ENCODE assay signal across 1 cellular context in the genomic region with DNA sequence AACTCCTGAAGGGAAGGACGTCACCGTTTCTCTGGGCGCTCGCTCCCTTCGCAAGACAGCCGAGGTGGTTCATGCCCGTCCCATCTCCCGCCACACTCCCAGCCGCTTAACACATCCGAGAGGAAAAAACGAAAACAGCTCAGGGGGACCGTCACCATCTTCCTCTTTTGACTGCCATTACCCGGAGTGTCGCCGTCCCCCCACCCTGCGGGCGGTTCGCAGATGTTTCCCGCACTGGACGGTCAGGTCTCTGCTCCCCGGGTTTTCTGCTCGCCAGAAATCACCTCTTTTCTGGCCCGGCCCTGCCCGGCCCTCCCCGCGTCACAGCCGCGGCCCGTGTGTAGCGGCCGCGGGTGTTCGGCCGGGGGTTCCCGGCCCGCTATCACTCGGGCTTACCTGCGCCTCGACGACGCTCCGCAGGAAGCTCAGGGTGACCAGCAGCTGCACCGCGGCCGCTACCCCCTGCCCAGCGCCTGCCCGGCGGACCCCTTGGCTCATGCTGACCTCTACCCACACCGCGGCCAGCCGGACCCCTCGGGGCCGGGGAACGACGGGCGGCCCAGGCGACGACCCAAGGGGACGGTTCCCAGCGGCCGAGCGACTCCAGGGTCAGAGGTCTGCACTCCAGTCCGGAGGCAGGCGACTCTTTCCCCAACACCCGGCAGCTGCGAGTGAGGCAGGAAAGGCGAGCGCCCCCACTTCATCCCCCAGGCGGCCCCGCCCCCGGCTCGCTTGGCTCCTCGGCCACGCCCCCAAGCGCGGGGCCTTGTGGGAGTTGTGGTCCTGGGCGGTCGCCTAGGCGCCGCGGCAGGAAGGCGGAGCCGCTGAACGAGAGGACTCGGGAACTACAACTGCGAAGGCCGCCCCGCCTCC.
A peak's percentile ranks its signal among the peaks of the same experiment; 100 is the strongest.
TF ChIP-seq lines count a peak whose summit lies in the region.

A gene with protein sequence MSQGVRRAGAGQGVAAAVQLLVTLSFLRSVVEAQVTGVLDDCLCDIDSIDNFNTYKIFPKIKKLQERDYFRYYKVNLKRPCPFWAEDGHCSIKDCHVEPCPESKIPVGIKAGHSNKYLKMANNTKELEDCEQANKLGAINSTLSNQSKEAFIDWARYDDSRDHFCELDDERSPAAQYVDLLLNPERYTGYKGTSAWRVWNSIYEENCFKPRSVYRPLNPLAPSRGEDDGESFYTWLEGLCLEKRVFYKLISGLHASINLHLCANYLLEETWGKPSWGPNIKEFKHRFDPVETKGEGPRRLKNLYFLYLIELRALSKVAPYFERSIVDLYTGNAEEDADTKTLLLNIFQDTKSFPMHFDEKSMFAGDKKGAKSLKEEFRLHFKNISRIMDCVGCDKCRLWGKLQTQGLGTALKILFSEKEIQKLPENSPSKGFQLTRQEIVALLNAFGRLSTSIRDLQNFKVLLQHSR (minus strand): TSS at position 673 of the 873 bp plus-strand sequence. CDS start 175 bp downstream, at position 498.

TF ChIP-seq in K562, 482 proteins besides CTCF, POLR2A, EP300 and RAD21 (continued from another document and continues in another):
- TF ChIP-seq NUFIP1 (IDR thresholded peaks at IDR 0.05; ENCODE audit: partially characterized antibody) (no peak), BCL6 (CRISPR knock-in tag; IDR thresholded peaks at IDR 0.05) (no peak), CCAR2 (IDR thresholded peaks at IDR 0.05; ENCODE audit: low read depth, low read length) (no peak), FOXM1 (IDR thresholded peaks at IDR 0.05; ENCODE audit: low read depth) (no peak), FOXM1 (CRISPR knock-in tag; IDR thresholded peaks at IDR 0.05; ENCODE audit: low read depth) (no peak), RFX5 (IDR thresholded peaks at IDR 0.05; ENCODE audit: low read depth, low read length) (no peak), ZNF408 (CRISPR knock-in tag; IDR thresholded peaks at IDR 0.05; ENCODE audit: low read depth) (no peak), CCNT2 (IDR thresholded peaks at IDR 0.05; ENCODE audit: borderline replicate concordance, extremely low read depth, insufficient read length, low read depth, low read length) (peak; percentile 72), ZNF41 (CRISPR knock-in tag; conservative IDR thresholded peaks at IDR 0.05) (no peak; the same call in 1 of the 2 replicates), STAT5B (CRISPR knock-in tag; IDR thresholded peaks at IDR 0.05) (no peak), RFX1 (IDR thresholded peaks at IDR 0.05) (peak; percentile 76), MAFG (tag; conservative IDR thresholded peaks at IDR 0.05) (no peak), POU5F1 (IDR thresholded peaks at IDR 0.05; ENCODE audit: borderline replicate concordance, low read depth, low read length, partially characterized antibody) (no peak), SP1 (CRISPR knock-in tag; IDR thresholded peaks at IDR 0.05) (peak; percentile 99), MAZ (CRISPR knock-in tag; conservative IDR thresholded peaks at IDR 0.05 in 1 of 2, IDR thresholded peaks at IDR 0.05 in 1 of 2) (peak; percentile 96 to 97), CREB1 (IDR thresholded peaks at IDR 0.05) (peak; percentile 70), CREB1 (CRISPR knock-in tag; IDR thresholded peaks at IDR 0.05) (peak; percentile 51; the same call in 1 of the 2 replicates), ERF (CRISPR knock-in tag; IDR thresholded peaks at IDR 0.05) (peak; percentile 84), POLR2H (tag; IDR thresholded peaks at IDR 0.05; ENCODE audit: low read depth) (peak; percentile 96), ZNF124 (CRISPR knock-in tag; IDR thresholded peaks at IDR 0.05) (no peak), ZNF263 (CRISPR knock-in tag; IDR thresholded peaks at IDR 0.05; ENCODE audit: borderline replicate concordance) (no peak), GTF2A2 (tag; IDR thresholded peaks at IDR 0.05) (peak; percentile 57; the same call in 1 of the 2 replicates), POLR3A (IDR thresholded peaks at IDR 0.05; ENCODE audit: borderline replicate concordance, extremely low read depth, insufficient read depth, insufficient read length) (no peak), OTX1 (CRISPR knock-in tag; IDR thresholded peaks at IDR 0.05) (peak; percentile 49; the same call in 1 of the 2 replicates), STAT5A (IDR thresholded peaks at IDR 0.05; ENCODE audit: borderline replicate concordance, low read length) (no peak), PHF21A (IDR thresholded peaks at IDR 0.05; ENCODE audit: borderline replicate concordance, low read depth) (0 out of 2 replicates have a peak, but pooled peaks have one; percentile 44), NFIC (IDR thresholded peaks at IDR 0.05) (peak; percentile 68), RAD51 (IDR thresholded peaks at IDR 0.05; ENCODE audit: borderline replicate concordance, low read depth) (no peak), JUN (IDR thresholded peaks at IDR 0.05; ENCODE audit: borderline replicate concordance, low read depth, low read length) (no peak), JUN (CRISPR knock-in tag; IDR thresholded peaks at IDR 0.05; ENCODE audit: borderline replicate concordance) (no peak)
- TF ChIP-seq, protein P1, sequence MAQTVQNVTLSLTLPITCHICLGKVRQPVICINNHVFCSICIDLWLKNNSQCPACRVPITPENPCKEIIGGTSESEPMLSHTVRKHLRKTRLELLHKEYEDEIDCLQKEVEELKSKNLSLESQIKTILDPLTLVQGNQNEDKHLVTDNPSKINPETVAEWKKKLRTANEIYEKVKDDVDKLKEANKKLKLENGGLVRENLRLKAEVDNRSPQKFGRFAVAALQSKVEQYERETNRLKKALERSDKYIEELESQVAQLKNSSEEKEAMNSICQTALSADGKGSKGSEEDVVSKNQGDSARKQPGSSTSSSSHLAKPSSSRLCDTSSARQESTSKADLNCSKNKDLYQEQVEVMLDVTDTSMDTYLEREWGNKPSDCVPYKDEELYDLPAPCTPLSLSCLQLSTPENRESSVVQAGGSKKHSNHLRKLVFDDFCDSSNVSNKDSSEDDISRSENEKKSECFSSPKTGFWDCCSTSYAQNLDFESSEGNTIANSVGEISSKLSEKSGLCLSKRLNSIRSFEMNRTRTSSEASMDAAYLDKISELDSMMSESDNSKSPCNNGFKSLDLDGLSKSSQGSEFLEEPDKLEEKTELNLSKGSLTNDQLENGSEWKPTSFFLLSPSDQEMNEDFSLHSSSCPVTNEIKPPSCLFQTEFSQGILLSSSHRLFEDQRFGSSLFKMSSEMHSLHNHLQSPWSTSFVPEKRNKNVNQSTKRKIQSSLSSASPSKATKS (CRISPR knock-in tag; IDR thresholded peaks at IDR 0.05): no peak
- TF ChIP-seq, protein P2, sequence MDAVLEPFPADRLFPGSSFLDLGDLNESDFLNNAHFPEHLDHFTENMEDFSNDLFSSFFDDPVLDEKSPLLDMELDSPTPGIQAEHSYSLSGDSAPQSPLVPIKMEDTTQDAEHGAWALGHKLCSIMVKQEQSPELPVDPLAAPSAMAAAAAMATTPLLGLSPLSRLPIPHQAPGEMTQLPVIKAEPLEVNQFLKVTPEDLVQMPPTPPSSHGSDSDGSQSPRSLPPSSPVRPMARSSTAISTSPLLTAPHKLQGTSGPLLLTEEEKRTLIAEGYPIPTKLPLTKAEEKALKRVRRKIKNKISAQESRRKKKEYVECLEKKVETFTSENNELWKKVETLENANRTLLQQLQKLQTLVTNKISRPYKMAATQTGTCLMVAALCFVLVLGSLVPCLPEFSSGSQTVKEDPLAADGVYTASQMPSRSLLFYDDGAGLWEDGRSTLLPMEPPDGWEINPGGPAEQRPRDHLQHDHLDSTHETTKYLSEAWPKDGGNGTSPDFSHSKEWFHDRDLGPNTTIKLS (IDR thresholded peaks at IDR 0.05; ENCODE audit: borderline replicate concordance, low read depth): 0 out of 2 replicates have a peak, but pooled peaks have one; percentile 22
- TF ChIP-seq, protein P3, sequence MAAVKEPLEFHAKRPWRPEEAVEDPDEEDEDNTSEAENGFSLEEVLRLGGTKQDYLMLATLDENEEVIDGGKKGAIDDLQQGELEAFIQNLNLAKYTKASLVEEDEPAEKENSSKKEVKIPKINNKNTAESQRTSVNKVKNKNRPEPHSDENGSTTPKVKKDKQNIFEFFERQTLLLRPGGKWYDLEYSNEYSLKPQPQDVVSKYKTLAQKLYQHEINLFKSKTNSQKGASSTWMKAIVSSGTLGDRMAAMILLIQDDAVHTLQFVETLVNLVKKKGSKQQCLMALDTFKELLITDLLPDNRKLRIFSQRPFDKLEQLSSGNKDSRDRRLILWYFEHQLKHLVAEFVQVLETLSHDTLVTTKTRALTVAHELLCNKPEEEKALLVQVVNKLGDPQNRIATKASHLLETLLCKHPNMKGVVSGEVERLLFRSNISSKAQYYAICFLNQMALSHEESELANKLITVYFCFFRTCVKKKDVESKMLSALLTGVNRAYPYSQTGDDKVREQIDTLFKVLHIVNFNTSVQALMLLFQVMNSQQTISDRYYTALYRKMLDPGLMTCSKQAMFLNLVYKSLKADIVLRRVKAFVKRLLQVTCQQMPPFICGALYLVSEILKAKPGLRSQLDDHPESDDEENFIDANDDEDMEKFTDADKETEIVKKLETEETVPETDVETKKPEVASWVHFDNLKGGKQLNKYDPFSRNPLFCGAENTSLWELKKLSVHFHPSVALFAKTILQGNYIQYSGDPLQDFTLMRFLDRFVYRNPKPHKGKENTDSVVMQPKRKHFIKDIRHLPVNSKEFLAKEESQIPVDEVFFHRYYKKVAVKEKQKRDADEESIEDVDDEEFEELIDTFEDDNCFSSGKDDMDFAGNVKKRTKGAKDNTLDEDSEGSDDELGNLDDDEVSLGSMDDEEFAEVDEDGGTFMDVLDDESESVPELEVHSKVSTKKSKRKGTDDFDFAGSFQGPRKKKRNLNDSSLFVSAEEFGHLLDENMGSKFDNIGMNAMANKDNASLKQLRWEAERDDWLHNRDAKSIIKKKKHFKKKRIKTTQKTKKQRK (IDR thresholded peaks at IDR 0.05; ENCODE audit: borderline replicate concordance, low read depth, low read length): peak; percentile 14; the same call in 1 of the 2 replicates
- TF ChIP-seq, protein P4, sequence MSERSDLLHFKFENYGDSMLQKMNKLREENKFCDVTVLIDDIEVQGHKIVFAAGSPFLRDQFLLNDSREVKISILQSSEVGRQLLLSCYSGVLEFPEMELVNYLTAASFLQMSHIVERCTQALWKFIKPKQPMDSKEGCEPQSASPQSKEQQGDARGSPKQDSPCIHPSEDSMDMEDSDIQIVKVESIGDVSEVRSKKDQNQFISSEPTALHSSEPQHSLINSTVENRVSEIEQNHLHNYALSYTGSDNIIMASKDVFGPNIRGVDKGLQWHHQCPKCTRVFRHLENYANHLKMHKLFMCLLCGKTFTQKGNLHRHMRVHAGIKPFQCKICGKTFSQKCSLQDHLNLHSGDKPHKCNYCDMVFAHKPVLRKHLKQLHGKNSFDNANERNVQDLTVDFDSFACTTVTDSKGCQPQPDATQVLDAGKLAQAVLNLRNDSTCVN (CRISPR knock-in tag; IDR thresholded peaks at IDR 0.05): no peak
- TF ChIP-seq, protein P5, sequence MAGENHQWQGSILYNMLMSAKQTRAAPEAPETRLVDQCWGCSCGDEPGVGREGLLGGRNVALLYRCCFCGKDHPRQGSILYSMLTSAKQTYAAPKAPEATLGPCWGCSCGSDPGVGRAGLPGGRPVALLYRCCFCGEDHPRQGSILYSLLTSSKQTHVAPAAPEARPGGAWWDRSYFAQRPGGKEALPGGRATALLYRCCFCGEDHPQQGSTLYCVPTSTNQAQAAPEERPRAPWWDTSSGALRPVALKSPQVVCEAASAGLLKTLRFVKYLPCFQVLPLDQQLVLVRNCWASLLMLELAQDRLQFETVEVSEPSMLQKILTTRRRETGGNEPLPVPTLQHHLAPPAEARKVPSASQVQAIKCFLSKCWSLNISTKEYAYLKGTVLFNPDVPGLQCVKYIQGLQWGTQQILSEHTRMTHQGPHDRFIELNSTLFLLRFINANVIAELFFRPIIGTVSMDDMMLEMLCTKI (IDR thresholded peaks at IDR 0.05; ENCODE audit: partially characterized antibody): no peak
- TF ChIP-seq, protein P6, sequence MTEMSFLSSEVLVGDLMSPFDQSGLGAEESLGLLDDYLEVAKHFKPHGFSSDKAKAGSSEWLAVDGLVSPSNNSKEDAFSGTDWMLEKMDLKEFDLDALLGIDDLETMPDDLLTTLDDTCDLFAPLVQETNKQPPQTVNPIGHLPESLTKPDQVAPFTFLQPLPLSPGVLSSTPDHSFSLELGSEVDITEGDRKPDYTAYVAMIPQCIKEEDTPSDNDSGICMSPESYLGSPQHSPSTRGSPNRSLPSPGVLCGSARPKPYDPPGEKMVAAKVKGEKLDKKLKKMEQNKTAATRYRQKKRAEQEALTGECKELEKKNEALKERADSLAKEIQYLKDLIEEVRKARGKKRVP (CRISPR knock-in tag; IDR thresholded peaks at IDR 0.05): peak; percentile 56; the same call in 1 of the 2 replicates
- TF ChIP-seq, protein P7, sequence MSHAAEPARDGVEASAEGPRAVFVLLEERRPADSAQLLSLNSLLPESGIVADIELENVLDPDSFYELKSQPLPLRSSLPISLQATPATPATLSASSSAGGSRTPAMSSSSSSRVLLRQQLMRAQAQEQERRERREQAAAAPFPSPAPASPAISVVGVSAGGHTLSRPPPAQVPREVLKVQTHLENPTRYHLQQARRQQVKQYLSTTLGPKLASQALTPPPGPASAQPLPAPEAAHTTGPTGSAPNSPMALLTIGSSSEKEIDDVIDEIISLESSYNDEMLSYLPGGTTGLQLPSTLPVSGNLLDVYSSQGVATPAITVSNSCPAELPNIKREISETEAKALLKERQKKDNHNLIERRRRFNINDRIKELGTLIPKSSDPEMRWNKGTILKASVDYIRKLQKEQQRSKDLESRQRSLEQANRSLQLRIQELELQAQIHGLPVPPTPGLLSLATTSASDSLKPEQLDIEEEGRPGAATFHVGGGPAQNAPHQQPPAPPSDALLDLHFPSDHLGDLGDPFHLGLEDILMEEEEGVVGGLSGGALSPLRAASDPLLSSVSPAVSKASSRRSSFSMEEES (CRISPR knock-in tag; IDR thresholded peaks at IDR 0.05): no peak
- TF ChIP-seq, protein P8, sequence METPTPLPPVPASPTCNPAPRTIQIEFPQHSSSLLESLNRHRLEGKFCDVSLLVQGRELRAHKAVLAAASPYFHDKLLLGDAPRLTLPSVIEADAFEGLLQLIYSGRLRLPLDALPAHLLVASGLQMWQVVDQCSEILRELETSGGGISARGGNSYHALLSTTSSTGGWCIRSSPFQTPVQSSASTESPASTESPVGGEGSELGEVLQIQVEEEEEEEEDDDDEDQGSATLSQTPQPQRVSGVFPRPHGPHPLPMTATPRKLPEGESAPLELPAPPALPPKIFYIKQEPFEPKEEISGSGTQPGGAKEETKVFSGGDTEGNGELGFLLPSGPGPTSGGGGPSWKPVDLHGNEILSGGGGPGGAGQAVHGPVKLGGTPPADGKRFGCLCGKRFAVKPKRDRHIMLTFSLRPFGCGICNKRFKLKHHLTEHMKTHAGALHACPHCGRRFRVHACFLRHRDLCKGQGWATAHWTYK (CRISPR knock-in tag; IDR thresholded peaks at IDR 0.05): peak; percentile 81
- TF ChIP-seq, protein P9, sequence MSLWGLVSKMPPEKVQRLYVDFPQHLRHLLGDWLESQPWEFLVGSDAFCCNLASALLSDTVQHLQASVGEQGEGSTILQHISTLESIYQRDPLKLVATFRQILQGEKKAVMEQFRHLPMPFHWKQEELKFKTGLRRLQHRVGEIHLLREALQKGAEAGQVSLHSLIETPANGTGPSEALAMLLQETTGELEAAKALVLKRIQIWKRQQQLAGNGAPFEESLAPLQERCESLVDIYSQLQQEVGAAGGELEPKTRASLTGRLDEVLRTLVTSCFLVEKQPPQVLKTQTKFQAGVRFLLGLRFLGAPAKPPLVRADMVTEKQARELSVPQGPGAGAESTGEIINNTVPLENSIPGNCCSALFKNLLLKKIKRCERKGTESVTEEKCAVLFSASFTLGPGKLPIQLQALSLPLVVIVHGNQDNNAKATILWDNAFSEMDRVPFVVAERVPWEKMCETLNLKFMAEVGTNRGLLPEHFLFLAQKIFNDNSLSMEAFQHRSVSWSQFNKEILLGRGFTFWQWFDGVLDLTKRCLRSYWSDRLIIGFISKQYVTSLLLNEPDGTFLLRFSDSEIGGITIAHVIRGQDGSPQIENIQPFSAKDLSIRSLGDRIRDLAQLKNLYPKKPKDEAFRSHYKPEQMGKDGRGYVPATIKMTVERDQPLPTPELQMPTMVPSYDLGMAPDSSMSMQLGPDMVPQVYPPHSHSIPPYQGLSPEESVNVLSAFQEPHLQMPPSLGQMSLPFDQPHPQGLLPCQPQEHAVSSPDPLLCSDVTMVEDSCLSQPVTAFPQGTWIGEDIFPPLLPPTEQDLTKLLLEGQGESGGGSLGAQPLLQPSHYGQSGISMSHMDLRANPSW (CRISPR knock-in tag; IDR thresholded peaks at IDR 0.05): 0 out of 2 replicates have a peak, but pooled peaks have one; percentile 64
